8 cellular contexts compared by ENCODE assay signal in genomic region chr2:74250189-74250631, GRCh38. TPM values are rescaled to one million over a fixed set of nuclear protein-coding genes. Genes with fewer than 3 reads are reported as not detected.
A peak's percentile ranks its signal among the peaks of the same experiment; 100 is the strongest.
DNase-seq lines count a peak whose midpoint lies in the region; ATAC-seq, FAIRE-seq and TF ChIP-seq lines count a peak whose summit lies in the region.

No MANE protein-coding gene starts in this region.

- peaks cover 0 to 4% (median 0%) of the 10 kb centered on the region in 4 donors for H3K4me1 Mint-ChIP-seq in CD4-positive, CD25-positive, alpha-beta regulatory T cell
- peaks cover 4% of the 10 kb centered on the region for H3K4me1 Mint-ChIP-seq in activated T-helper 17 cell treated with anti-CD3 and anti-CD28 coated beads, Interleukin-2, amount 50 U/mL, for 72 hours

- TF ChIP-seq CTCF in Panc1 (IDR thresholded peaks at IDR 0.05) (peak; percentile 89), psoas muscle (IDR thresholded peaks at IDR 0.05) (peak; percentile 69)

- H3K4me1 ChIP-seq in CD4-positive, CD25-positive, alpha-beta regulatory T cell (ENCODE audit: control insufficient read depth, insufficient read depth, low read length, poor library complexity, severe bottlenecking), result no peaks in the 10 kb centered on the region
- no peaks in the 10 kb centered on the region for H3K4me1 ChIP-seq in Panc1 (ENCODE audit: control insufficient read depth, insufficient read depth, low read length)
- no peaks in the 10 kb centered on the region for H3K4me1 ChIP-seq in psoas muscle

- in situ Hi-C loops in Panc1 (cut with HindIII; ENCODE audit: low pct_unique_long_range_greater_than_20kb, low sequenced_read_pairs), result no loop called here

- no peaks in the 10 kb centered on the region for H3K36me3 ChIP-seq in CD4-positive, CD25-positive, alpha-beta regulatory T cell (ENCODE audit: control insufficient read depth, insufficient read depth, low read length)
- H3K36me3 ChIP-seq in Panc1 (ENCODE audit: control insufficient read depth, insufficient read depth, low read length) (no peaks in the 10 kb centered on the region), psoas muscle (ENCODE audit: insufficient read depth in 1 of 2, low read depth in 1 of 2) (no peaks in the 10 kb centered on the region)

- H3K27me3 ChIP-seq in CD4-positive, CD25-positive, alpha-beta regulatory T cell (ENCODE audit: control insufficient read depth, insufficient read depth, low read length), result no peaks in the 10 kb centered on the region
- H3K27me3 ChIP-seq in Panc1 (ENCODE audit: control insufficient read depth, insufficient read depth, low read length) (no peaks in the 10 kb centered on the region), psoas muscle (ENCODE audit: insufficient read depth in 3 of 3, low read length in 2 of 3) (no peaks in the 10 kb centered on the region)

- no peaks in the 10 kb centered on the region for H3K9me3 ChIP-seq in CD4-positive, CD25-positive, alpha-beta regulatory T cell (ENCODE audit: control insufficient read depth in 2 of 2, low read length in 2 of 2)
- H3K9me3 ChIP-seq in Panc1 (ENCODE audit: control insufficient read depth, insufficient read depth, low read depth, low read length), result no peaks in the 10 kb centered on the region
- no peaks in the 10 kb centered on the region for H3K9me3 ChIP-seq in psoas muscle

- H3K36me3 Mint-ChIP-seq in CD4-positive, CD25-positive, alpha-beta regulatory T cell, result peaks cover 30% of the 10 kb centered on the region
- H3K36me3 Mint-ChIP-seq in activated T-helper 17 cell treated with anti-CD3 and anti-CD28 coated beads, Interleukin-2, amount 50 U/mL, for 72 hours (ENCODE audit: low read depth), result no peaks in the 10 kb centered on the region

- no peaks in the 10 kb centered on the region for H3K9me3 Mint-ChIP-seq in CD4-positive, CD25-positive, alpha-beta regulatory T cell
- H3K9me3 Mint-ChIP-seq in activated T-helper 17 cell treated with anti-CD3 and anti-CD28 coated beads, Interleukin-2, amount 50 U/mL, for 72 hours, result no peaks in the 10 kb centered on the region

- no TSS peak for BruUV-seq in Panc1 (replicated peaks; lab: Mats Ljungman, UMichigan)

- no peak overlapping the region for H3K27ac ChIP-seq in CD4-positive, CD25-positive, alpha-beta regulatory T cell (ENCODE audit: insufficient read depth, low read length, poor library complexity, severe bottlenecking)
- H3K27ac ChIP-seq in Panc1 (ENCODE audit: low read length) (no peak overlapping the region), psoas muscle (no peak overlapping the region)

- CTCF ChIA-PET in Panc1 (lab: Charles Lee), result interaction anchor here (0.6 to 3.2 kb wide), 4 partner anchors 57 to 210 kb away, joined by 3 to 16 read pairs (median 3); no protein-coding TSS in a partner anchor

- H3K27ac Mint-ChIP-seq in CD4-positive, CD25-positive, alpha-beta regulatory T cell, result peak overlapping the region in 1 of 3 donors; percentile 48
- H3K27ac Mint-ChIP-seq in activated T-helper 17 cell treated with anti-CD3 and anti-CD28 coated beads, Interleukin-2, amount 50 U/mL, for 72 hours, result no peak overlapping the region

- no peak for FAIRE-seq in frontal cortex (lab: Jason Lieb, UNC)

- POLR2A ChIA-PET in Panc1 (lab: Charles Lee), result no interaction called here

- H3K27me3 Mint-ChIP-seq in CD4-positive, CD25-positive, alpha-beta regulatory T cell, result peaks cover 5% of the 10 kb centered on the region
- H3K27me3 Mint-ChIP-seq in activated T-helper 17 cell treated with anti-CD3 and anti-CD28 coated beads, Interleukin-2, amount 50 U/mL, for 72 hours, result no peaks in the 10 kb centered on the region

- 32 to 35% (median 35%) methylated on average over 10 of the region's 10 CpGs for WGBS in psoas muscle, 3 donors

- intact Hi-C loops in Panc1 (cut with micrococcal nuclease; ENCODE audit: unreplicated experiment), result loop anchor here (5.0 kb wide), 2 partner anchors 82 to 142 kb away; no protein-coding TSS in a partner anchor
- intact Hi-C loops in psoas muscle (cut with DNase I), result loop anchor here in 1 of 2 donors (2.0 to 10.0 kb wide), 2 partner anchors 83 to 425 kb away; partner anchors contain the start of gene STAMBP

- H3K4me3 ChIP-seq in CD4-positive, CD25-positive, alpha-beta regulatory T cell (ENCODE audit: low read depth, low read length), result no peak overlapping the region
- H3K4me3 ChIP-seq in Panc1 (ENCODE audit: low read depth in 2 of 2, low read length in 2 of 2) (no peak overlapping the region), psoas muscle (no peak overlapping the region)

- no peak overlapping the region for H3K4me3 Mint-ChIP-seq in CD4-positive, CD25-positive, alpha-beta regulatory T cell
- H3K4me3 Mint-ChIP-seq in activated T-helper 17 cell treated with anti-CD3 and anti-CD28 coated beads, Interleukin-2, amount 50 U/mL, for 72 hours, result no peak overlapping the region

- ATAC-seq in CD4-positive, CD25-positive, alpha-beta regulatory T cell (ENCODE audit: low read depth in 2 of 2), result peak; percentile 44 to 57
- ATAC-seq in Panc1 (peak; percentile 83), psoas muscle (peak in 3 of 4 donors; percentile 53 to 69 (median 57)), GM21381 (IDR thresholded peaks at IDR 0.05; ENCODE audit: unreplicated experiment) (no peak)
- peak; percentile 77 for ATAC-seq in activated T-helper 17 cell treated with anti-CD3 and anti-CD28 coated beads, Interleukin-2, amount 50 U/mL, for 72 hours (replicated peaks)

- peak; percentile 37 to 78 (median 56) for DNase-seq in CD4-positive, CD25-positive, alpha-beta regulatory T cell
- DNase-seq in H4 (ENCODE audit: low spot score) (peak; percentile 34), Panc1 (ENCODE audit: low read depth, low spot score) (peak; percentile 17), frontal cortex (ENCODE audit: low spot score in 2 of 2) (peak; percentile 59 to 71), psoas muscle (peak; percentile 27 to 64), MV-4-11 (lab: John Stamatoyannopoulos, UW) (no peak)

RNA-seq across cellular contexts. Expression of gene MTHFD2, which starts 51.8 kb away (rescaled TPM):
- total RNA-seq in CD4-positive, CD25-positive, alpha-beta regulatory T cell, result 48.1 TPM
- 10 to 100 TPM; 18.5 to 36.6 (median 26.5) TPM for polyA plus RNA-seq in CD4-positive, CD25-positive, alpha-beta regulatory T cell
- total RNA-seq in H4 (2014; rRNA removed; shearing (Covaris generic)), result 257 and 261 TPM in 2 replicates
- total RNA-seq in Panc1 (2021; ENCODE audit: unreplicated experiment) (215 TPM), frontal cortex (28.1 TPM), psoas muscle (10 to 100 TPM; 16.6 to 76.2 (median 61.2) TPM)
- 289 TPM for polyA plus RNA-seq in Panc1 (2012; ENCODE audit: insufficient read length)
- 100 to 1,000 TPM; 281 to 284 TPM for total RNA-seq in activated T-helper 17 cell treated with anti-CD3 and anti-CD28 coated beads, Interleukin-2, amount 50 U/mL, for 72 hours
- 100 to 1,000 TPM in 1 of 3 donors, 10 to 100 TPM in 2; 52.1 to 112 (median 60.4) TPM for polyA plus RNA-seq in psoas muscle
